In genomic region chr20:35523298-35523888, GRCh38 we compare ENCODE assay signal across 9 cellular contexts. TPM values are rescaled to one million over a fixed set of nuclear protein-coding genes. Genes with fewer than 3 reads are reported as not detected.
DNase-seq lines count a peak whose midpoint lies in the region; ATAC-seq and TF ChIP-seq lines count a peak whose summit lies in the region.
"Had no signal": no experiment of that assay in that cellular context is flagged by ENCODE, and none has a peak within 500 bp of the region (broad histone marks: within the 10 kb centered on the region; RNA-seq: fewer than 3 reads in every experiment).

No MANE protein-coding gene starts in this region.

- no peaks in the 10 kb centered on the region for H4K20me1 ChIP-seq in PC-9 (ENCODE audit: insufficient read depth)
- H4K20me1 ChIP-seq in mammary epithelial cell (ENCODE audit: insufficient read depth, low read length): no peaks in the 10 kb centered on the region

- dilution Hi-C loops in mammary epithelial cell (cut with HindIII; ENCODE audit: low sequenced_read_pairs): no loop called here

- intact Hi-C loops in PC-9 (cut with micrococcal nuclease; ENCODE audit: unreplicated experiment) (no loop called here), mammary epithelial cell (cut with micrococcal nuclease) (loop anchor here (5.0 kb wide), 1 partner anchor 61 kb away; no protein-coding TSS in a partner anchor), gastrocnemius medialis (cut with DNase I; ENCODE audit: low total_unique reads) (no loop called here)

- H3K9me2 ChIP-seq in PC-9 (ENCODE audit: insufficient read depth): no peaks in the 10 kb centered on the region

- H3K36me3 ChIP-seq in PC-9 (ENCODE audit: low read depth) (no peaks in the 10 kb centered on the region), mammary epithelial cell (ENCODE audit: insufficient read depth, low read length) (no peaks in the 10 kb centered on the region), gastrocnemius medialis (no peaks in the 10 kb centered on the region)

- no peak overlapping the region for H2AFZ ChIP-seq in PC-9
- no peak overlapping the region for H2AFZ ChIP-seq in mammary epithelial cell (ENCODE audit: low read depth, low read length)

- H3K4me3 ChIP-seq in PC-9 (no peak overlapping the region), mammary epithelial cell (replicated peaks in 1 of 3; ENCODE audit: insufficient read depth in 1 of 3, low read depth in 2 of 3, low read length in 3 of 3) (no peak overlapping the region), gastrocnemius medialis (no peak overlapping the region)

- in situ Hi-C loops in mammary epithelial cell (cut with MboI; ENCODE audit: low sequenced_read_pairs in 2 of 2): no loop called here
- in situ Hi-C loops in gastrocnemius medialis (cut with MboI; ENCODE audit: low sequenced_read_pairs in 4 of 4): no loop called here
- in situ Hi-C loops in G401 (cut with HindIII; ENCODE audit: low sequenced_read_pairs): no loop called here

- TF ChIP-seq CTCF in PC-9 (conservative IDR thresholded peaks at IDR 0.05): peak; percentile 70
- peak; percentile 66 to 74 for TF ChIP-seq CTCF in mammary epithelial cell (conservative IDR thresholded peaks at IDR 0.05 in 1 of 2, IDR thresholded peaks at IDR 0.05 in 1 of 2; ENCODE audit: extremely low read depth in 1 of 2, insufficient read depth in 1 of 2, low read depth in 1 of 2, low read length in 2 of 2)
- TF ChIP-seq CTCF in gastrocnemius medialis (IDR thresholded peaks at IDR 0.05 in 4 of 5, conservative IDR thresholded peaks at IDR 0.05 in 1 of 5): peak in 3 of 5 experiments; percentile 22 to 39 (median 25)

- H3K27ac ChIP-seq in PC-9 (no peak overlapping the region), mammary epithelial cell (ENCODE audit: insufficient read depth, low read depth, low read length) (no peak overlapping the region), gastrocnemius medialis (no peak overlapping the region)

- CTCF ChIA-PET in PC-9 (lab: Charles Lee) (no interaction called here), mammary epithelial cell (lab: Charles Lee; ENCODE audit: low non-redundant PET) (no interaction called here)

- H3K9me3 ChIP-seq in PC-9 (ENCODE audit: insufficient read depth, low read depth) (no peaks in the 10 kb centered on the region), mammary epithelial cell (replicated peaks; ENCODE audit: insufficient read depth, low read length) (no peaks in the 10 kb centered on the region), gastrocnemius medialis (no peaks in the 10 kb centered on the region)

- WGBS in mammary epithelial cell (ENCODE audit: low coverage, missing lambda C conversion rate): 64% methylated on average over 5 of the region's 6 CpGs

- ATAC-seq in gastrocnemius medialis: no peak
- ATAC-seq in GM21825 (IDR thresholded peaks at IDR 0.05; ENCODE audit: unreplicated experiment): no peak

- no peak for TF ChIP-seq POLR2A in gastrocnemius medialis (IDR thresholded peaks at IDR 0.05)

- no peaks in the 10 kb centered on the region for H3K27me3 ChIP-seq in PC-9 (ENCODE audit: insufficient read depth, low read depth)
- no peaks in the 10 kb centered on the region for H3K27me3 ChIP-seq in mammary epithelial cell (ENCODE audit: insufficient read depth, low read length)
- no peaks in the 10 kb centered on the region for H3K27me3 ChIP-seq in gastrocnemius medialis

- no peaks in the 10 kb centered on the region for H3F3A ChIP-seq in PC-9 (ENCODE audit: insufficient read depth, low read depth)

- no peak overlapping the region for H3K4me2 ChIP-seq in PC-9
- no peak overlapping the region for H3K4me2 ChIP-seq in mammary epithelial cell (ENCODE audit: insufficient read depth, low read depth, low read length)

- POLR2A ChIA-PET in PC-9 (lab: Charles Lee; ENCODE audit: unreplicated experiment): no interaction called here

- DNase-seq in SKM-1 treated with dmso at 0.1 percent for 144 hours (lab: John Stamatoyannopoulos, UW; ENCODE audit: unreplicated experiment): peak; percentile 30
- DNase-seq in SKM-1 (lab: John Stamatoyannopoulos, UW; ENCODE audit: unreplicated experiment): no peak
- peak in 1 of 2 experiments; percentile 27 for DNase-seq in PC-9
- DNase-seq in mammary epithelial cell: peak; percentile 23
- no peak for DNase-seq in gastrocnemius medialis
- DNase-seq in G401 (ENCODE audit: low spot score): no peak
- DNase-seq in DMS153 treated with DMSO at 0.1 percent for 48 hours (lab: John Stamatoyannopoulos, UW; ENCODE audit: unreplicated experiment): no peak

- BruUV-seq in PC-9 (replicated peaks; lab: Mats Ljungman, UMichigan) (no TSS peak), mammary epithelial cell (replicated peaks; lab: Mats Ljungman, UMichigan) (no TSS peak)

- H3K79me2 ChIP-seq in PC-9 (ENCODE audit: low read depth): no peaks in the 10 kb centered on the region
- no peaks in the 10 kb centered on the region for H3K79me2 ChIP-seq in mammary epithelial cell (ENCODE audit: insufficient read depth, low read length)

- no peak overlapping the region for H3K9ac ChIP-seq in mammary epithelial cell (ENCODE audit: insufficient read depth, low read length)

- H3K4me1 ChIP-seq in PC-9 (replicated peaks; ENCODE audit: insufficient read depth): no peaks in the 10 kb centered on the region
- no peaks in the 10 kb centered on the region for H3K4me1 ChIP-seq in mammary epithelial cell (ENCODE audit: insufficient read depth, low read length)
- H3K4me1 ChIP-seq in gastrocnemius medialis: no peaks in the 10 kb centered on the region

RNA-seq across cellular contexts. Expression of gene C20orf173, which starts 6.1 kb away (rescaled TPM):
- not detected in 2 replicates for total RNA-seq in PC-9 (2021)
- total RNA-seq in mammary epithelial cell: not detected
- polyA plus RNA-seq in mammary epithelial cell: not detected
- not detected for polyA minus RNA-seq in mammary epithelial cell
- not detected for total RNA-seq in gastrocnemius medialis
- not detected in 2 replicates for total RNA-seq in G401 (2014; rRNA removed; shearing (Covaris generic))
- total RNA-seq: right cardiac atrium had no signal
- polyA plus RNA-seq: right cardiac atrium had no signal

RNA-seq across cellular contexts. Expression of gene ERGIC3, which starts 18.5 kb away (rescaled TPM):
- 341 and 435 TPM in 2 replicates for total RNA-seq in PC-9 (2021)
- total RNA-seq in mammary epithelial cell: 100 to 1,000 TPM; 172 to 320 TPM
- polyA plus RNA-seq in mammary epithelial cell: 281 TPM
- polyA minus RNA-seq in mammary epithelial cell: 267 TPM
- 10 to 100 TPM; 82.5 to 91.0 (median 89.2) TPM for total RNA-seq in gastrocnemius medialis
- 344 and 371 TPM in 2 replicates for total RNA-seq in G401 (2014; rRNA removed; shearing (Covaris generic))

Comparison
In these comparisons a context has a peak if more than half of its experiments do, and no peak if none do; other contexts are left out.
1. DNase-seq: peak in SKM-1 treated with dmso at 0.1 percent for 144 hours (single experiment) and mammary epithelial cell (single experiment); none in SKM-1 (single experiment), gastrocnemius medialis (0 of 2), G401 (single experiment) and DMS153 treated with DMSO at 0.1 percent for 48 hours (single experiment).
2. Peak in every context shown above with its lines, with median percentiles within 50 percentile points of each other: CTCF ChIP-seq.